1 cellular context compared by ENCODE assay signal in the genomic region with DNA sequence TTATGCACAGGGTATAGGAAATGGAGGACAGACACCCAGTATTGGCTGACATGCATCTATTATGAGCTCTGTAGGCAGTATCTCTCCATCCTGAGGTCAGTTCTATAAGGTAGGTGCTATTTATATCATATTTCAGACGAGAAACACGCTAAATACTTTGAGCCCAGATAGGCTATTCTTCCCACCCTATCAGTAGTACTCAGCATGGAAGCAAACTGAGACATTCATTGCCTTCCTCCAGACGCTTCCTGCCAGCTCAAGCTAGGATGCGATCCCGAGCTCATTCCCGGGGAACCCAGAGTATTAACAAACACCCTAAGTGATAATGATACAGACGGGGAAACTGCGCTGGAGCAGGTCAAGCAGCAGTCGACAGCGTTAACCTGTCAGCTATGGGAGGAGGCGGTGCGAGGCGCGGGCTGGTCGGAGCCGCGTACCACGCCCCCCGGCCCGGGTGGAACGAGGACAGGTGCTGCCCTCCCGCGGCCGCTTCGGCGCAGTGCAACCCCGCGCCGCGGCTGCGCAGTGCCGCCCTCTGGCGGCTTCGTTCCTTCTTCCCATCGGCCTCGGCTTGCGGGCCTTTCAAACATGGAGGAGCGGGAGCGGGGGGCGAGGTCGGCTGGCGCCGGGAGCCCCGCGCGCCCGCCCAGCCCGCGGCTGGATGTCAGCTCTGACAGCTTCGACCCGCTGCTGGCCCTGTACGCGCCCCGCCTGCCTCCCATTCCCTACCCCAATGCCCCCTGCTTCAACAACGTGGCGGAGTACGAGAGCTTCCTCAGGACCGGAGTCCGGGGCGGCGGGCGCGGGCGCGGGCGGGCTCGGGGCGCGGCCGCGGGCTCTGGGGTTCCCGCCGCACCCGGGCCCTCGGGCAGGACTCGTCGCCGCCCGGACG.
TF ChIP-seq lines count a peak whose summit lies in the region.

A gene (plus strand): TSS at position 550 of the 892 bp plus-strand sequence. CDS start 39 bp downstream, at position 589.

TF ChIP-seq in HepG2, 621 proteins besides CTCF, POLR2A, EP300 and RAD21 (continued from another document and continues in another):
- TF ChIP-seq ZNF761 (CRISPR knock-in tag; conservative IDR thresholded peaks at IDR 0.05) (no peak; the same call in 1 of the 2 replicates), SMAD9 (CRISPR knock-in tag; IDR thresholded peaks at IDR 0.05) (no peak), ZC3H13 (CRISPR knock-in tag; IDR thresholded peaks at IDR 0.05) (peak; percentile 58; the same call in 1 of the 2 replicates), ZNF468 (CRISPR knock-in tag; IDR thresholded peaks at IDR 0.05) (no peak), MAZ (IDR thresholded peaks at IDR 0.05; ENCODE audit: borderline replicate concordance, low read depth, low read length) (peak; percentile 55; the same call in 1 of the 2 replicates), MAZ (CRISPR knock-in tag; IDR thresholded peaks at IDR 0.05; ENCODE audit: low read depth) (no peak), RBAK (CRISPR knock-in tag; IDR thresholded peaks at IDR 0.05) (no peak), CREB1 (IDR thresholded peaks at IDR 0.05) (no peak), CREB1 (CRISPR knock-in tag; IDR thresholded peaks at IDR 0.05) (no peak), ZNF629 (CRISPR knock-in tag; conservative IDR thresholded peaks at IDR 0.05) (no peak), ZSCAN22 (CRISPR knock-in tag; IDR thresholded peaks at IDR 0.05) (no peak), RXRB (CRISPR knock-in tag; IDR thresholded peaks at IDR 0.05; ENCODE audit: borderline replicate concordance) (peak; percentile 45; the same call in 1 of the 2 replicates), ZNF17 (CRISPR knock-in tag; IDR thresholded peaks at IDR 0.05) (no peak), ELF1 (CRISPR knock-in tag; IDR thresholded peaks at IDR 0.05) (0 out of 2 replicates have a peak, but pooled peaks have one; percentile 25), HOXA3 (CRISPR knock-in tag; IDR thresholded peaks at IDR 0.05) (peak; percentile 72), SALL1 (CRISPR knock-in tag; IDR thresholded peaks at IDR 0.05) (peak; percentile 77), KDM5B (CRISPR knock-in tag; IDR thresholded peaks at IDR 0.05; ENCODE audit: borderline replicate concordance) (peak; percentile 69; the same call in 1 of the 2 replicates), ZSCAN9 (CRISPR knock-in tag; IDR thresholded peaks at IDR 0.05; ENCODE audit: borderline replicate concordance) (peak; percentile 51; the same call in 1 of the 2 replicates), CCAR2 (optimal IDR thresholded peaks at IDR 0.05; ENCODE audit: low read depth, low read length) (no peak), JUNB (CRISPR knock-in tag; IDR thresholded peaks at IDR 0.05; ENCODE audit: borderline replicate concordance) (no peak), PRMT3 (CRISPR knock-in tag; IDR thresholded peaks at IDR 0.05; ENCODE audit: borderline replicate concordance, low read depth) (no peak), KAT8 (CRISPR knock-in tag; IDR thresholded peaks at IDR 0.05) (peak; percentile 40; the same call in 1 of the 2 replicates), RNF2 (conservative IDR thresholded peaks at IDR 0.05; ENCODE audit: low read depth) (no peak), ARNTL (CRISPR knock-in tag; IDR thresholded peaks at IDR 0.05) (no peak), MTA3 (CRISPR knock-in tag; IDR thresholded peaks at IDR 0.05) (no peak), NFKBIZ (CRISPR knock-in tag; IDR thresholded peaks at IDR 0.05) (no peak), KDM2A (CRISPR knock-in tag; IDR thresholded peaks at IDR 0.05; ENCODE audit: borderline replicate concordance, low read depth) (peak; percentile 98), ZC3H4 (CRISPR knock-in tag; IDR thresholded peaks at IDR 0.05; ENCODE audit: borderline replicate concordance) (no peak), ZNF382 (CRISPR knock-in tag; IDR thresholded peaks at IDR 0.05; ENCODE audit: borderline replicate concordance) (no peak), ZNF616 (CRISPR knock-in tag; IDR thresholded peaks at IDR 0.05; ENCODE audit: low read depth) (no peak), ZFY (CRISPR knock-in tag; IDR thresholded peaks at IDR 0.05) (peak; percentile 77), ZNF788 (CRISPR knock-in tag; IDR thresholded peaks at IDR 0.05; ENCODE audit: borderline replicate concordance) (peak; percentile 71; the same call in 1 of the 2 replicates), ZNF530 (CRISPR knock-in tag; IDR thresholded peaks at IDR 0.05; ENCODE audit: low read depth) (no peak), ZNF780A (CRISPR knock-in tag; IDR thresholded peaks at IDR 0.05) (no peak), ZNF282 (IDR thresholded peaks at IDR 0.05; ENCODE audit: partially characterized antibody) (no peak), ZNF44 (CRISPR knock-in tag; IDR thresholded peaks at IDR 0.05) (no peak), CBX2 (IDR thresholded peaks at IDR 0.05; ENCODE audit: low read depth, low read length) (no peak), CBX2 (CRISPR knock-in tag; IDR thresholded peaks at IDR 0.05; ENCODE audit: low read depth) (no peak), ZNF333 (CRISPR knock-in tag; IDR thresholded peaks at IDR 0.05; ENCODE audit: borderline replicate concordance) (no peak), ZNF768 (CRISPR knock-in tag; IDR thresholded peaks at IDR 0.05) (peak; percentile 65; the same call in 1 of the 2 replicates), MIER3 (CRISPR knock-in tag; IDR thresholded peaks at IDR 0.05; ENCODE audit: borderline replicate concordance) (0 out of 2 replicates have a peak, but pooled peaks have one; percentile 58), HOXA5 (CRISPR knock-in tag; IDR thresholded peaks at IDR 0.05) (no peak), TBX2 (CRISPR knock-in tag; IDR thresholded peaks at IDR 0.05; ENCODE audit: borderline replicate concordance) (peak; percentile 56; the same call in 1 of the 2 replicates)
- TF ChIP-seq, protein P1, sequence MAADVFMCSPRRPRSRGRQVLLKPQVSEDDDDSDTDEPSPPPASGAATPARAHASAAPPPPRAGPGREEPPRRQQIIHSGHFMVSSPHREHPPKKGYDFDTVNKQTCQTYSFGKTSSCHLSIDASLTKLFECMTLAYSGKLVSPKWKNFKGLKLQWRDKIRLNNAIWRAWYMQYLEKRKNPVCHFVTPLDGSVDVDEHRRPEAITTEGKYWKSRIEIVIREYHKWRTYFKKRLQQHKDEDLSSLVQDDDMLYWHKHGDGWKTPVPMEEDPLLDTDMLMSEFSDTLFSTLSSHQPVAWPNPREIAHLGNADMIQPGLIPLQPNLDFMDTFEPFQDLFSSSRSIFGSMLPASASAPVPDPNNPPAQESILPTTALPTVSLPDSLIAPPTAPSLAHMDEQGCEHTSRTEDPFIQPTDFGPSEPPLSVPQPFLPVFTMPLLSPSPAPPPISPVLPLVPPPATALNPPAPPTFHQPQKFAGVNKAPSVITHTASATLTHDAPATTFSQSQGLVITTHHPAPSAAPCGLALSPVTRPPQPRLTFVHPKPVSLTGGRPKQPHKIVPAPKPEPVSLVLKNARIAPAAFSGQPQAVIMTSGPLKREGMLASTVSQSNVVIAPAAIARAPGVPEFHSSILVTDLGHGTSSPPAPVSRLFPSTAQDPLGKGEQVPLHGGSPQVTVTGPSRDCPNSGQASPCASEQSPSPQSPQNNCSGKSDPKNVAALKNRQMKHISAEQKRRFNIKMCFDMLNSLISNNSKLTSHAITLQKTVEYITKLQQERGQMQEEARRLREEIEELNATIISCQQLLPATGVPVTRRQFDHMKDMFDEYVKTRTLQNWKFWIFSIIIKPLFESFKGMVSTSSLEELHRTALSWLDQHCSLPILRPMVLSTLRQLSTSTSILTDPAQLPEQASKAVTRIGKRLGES (CRISPR knock-in tag; IDR thresholded peaks at IDR 0.05; ENCODE audit: borderline replicate concordance): 0 out of 2 replicates have a peak, but pooled peaks have one; percentile 47
- TF ChIP-seq, protein P2, sequence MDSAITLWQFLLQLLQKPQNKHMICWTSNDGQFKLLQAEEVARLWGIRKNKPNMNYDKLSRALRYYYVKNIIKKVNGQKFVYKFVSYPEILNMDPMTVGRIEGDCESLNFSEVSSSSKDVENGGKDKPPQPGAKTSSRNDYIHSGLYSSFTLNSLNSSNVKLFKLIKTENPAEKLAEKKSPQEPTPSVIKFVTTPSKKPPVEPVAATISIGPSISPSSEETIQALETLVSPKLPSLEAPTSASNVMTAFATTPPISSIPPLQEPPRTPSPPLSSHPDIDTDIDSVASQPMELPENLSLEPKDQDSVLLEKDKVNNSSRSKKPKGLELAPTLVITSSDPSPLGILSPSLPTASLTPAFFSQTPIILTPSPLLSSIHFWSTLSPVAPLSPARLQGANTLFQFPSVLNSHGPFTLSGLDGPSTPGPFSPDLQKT (CRISPR knock-in tag; IDR thresholded peaks at IDR 0.05; ENCODE audit: borderline replicate concordance): no peak
- TF ChIP-seq, protein P3, sequence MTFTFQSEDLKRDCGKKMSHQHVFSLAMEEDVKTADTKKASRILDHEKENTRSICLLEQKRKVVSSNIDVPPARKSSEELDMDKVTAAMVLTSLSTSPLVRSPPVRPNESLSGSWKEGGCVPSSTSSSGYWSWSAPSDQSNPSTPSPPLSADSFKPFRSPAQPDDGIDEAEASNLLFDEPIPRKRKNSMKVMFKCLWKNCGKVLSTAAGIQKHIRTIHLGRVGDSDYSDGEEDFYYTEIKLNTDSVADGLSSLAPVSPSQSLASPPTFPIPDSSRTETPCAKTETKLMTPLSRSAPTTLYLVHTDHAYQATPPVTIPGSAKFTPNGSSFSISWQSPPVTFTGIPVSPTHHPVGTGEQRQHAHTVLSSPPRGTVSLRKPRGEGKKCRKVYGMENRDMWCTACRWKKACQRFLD (CRISPR knock-in tag; IDR thresholded peaks at IDR 0.05; ENCODE audit: borderline replicate concordance): no peak
- TF ChIP-seq, protein P4, sequence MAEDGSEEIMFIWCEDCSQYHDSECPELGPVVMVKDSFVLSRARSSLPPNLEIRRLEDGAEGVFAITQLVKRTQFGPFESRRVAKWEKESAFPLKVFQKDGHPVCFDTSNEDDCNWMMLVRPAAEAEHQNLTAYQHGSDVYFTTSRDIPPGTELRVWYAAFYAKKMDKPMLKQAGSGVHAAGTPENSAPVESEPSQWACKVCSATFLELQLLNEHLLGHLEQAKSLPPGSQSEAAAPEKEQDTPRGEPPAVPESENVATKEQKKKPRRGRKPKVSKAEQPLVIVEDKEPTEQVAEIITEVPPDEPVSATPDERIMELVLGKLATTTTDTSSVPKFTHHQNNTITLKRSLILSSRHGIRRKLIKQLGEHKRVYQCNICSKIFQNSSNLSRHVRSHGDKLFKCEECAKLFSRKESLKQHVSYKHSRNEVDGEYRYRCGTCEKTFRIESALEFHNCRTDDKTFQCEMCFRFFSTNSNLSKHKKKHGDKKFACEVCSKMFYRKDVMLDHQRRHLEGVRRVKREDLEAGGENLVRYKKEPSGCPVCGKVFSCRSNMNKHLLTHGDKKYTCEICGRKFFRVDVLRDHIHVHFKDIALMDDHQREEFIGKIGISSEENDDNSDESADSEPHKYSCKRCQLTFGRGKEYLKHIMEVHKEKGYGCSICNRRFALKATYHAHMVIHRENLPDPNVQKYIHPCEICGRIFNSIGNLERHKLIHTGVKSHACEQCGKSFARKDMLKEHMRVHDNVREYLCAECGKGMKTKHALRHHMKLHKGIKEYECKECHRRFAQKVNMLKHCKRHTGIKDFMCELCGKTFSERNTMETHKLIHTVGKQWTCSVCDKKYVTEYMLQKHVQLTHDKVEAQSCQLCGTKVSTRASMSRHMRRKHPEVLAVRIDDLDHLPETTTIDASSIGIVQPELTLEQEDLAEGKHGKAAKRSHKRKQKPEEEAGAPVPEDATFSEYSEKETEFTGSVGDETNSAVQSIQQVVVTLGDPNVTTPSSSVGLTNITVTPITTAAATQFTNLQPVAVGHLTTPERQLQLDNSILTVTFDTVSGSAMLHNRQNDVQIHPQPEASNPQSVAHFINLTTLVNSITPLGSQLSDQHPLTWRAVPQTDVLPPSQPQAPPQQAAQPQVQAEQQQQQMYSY (CRISPR knock-in tag; IDR thresholded peaks at IDR 0.05): no peak
- TF ChIP-seq, protein P5, sequence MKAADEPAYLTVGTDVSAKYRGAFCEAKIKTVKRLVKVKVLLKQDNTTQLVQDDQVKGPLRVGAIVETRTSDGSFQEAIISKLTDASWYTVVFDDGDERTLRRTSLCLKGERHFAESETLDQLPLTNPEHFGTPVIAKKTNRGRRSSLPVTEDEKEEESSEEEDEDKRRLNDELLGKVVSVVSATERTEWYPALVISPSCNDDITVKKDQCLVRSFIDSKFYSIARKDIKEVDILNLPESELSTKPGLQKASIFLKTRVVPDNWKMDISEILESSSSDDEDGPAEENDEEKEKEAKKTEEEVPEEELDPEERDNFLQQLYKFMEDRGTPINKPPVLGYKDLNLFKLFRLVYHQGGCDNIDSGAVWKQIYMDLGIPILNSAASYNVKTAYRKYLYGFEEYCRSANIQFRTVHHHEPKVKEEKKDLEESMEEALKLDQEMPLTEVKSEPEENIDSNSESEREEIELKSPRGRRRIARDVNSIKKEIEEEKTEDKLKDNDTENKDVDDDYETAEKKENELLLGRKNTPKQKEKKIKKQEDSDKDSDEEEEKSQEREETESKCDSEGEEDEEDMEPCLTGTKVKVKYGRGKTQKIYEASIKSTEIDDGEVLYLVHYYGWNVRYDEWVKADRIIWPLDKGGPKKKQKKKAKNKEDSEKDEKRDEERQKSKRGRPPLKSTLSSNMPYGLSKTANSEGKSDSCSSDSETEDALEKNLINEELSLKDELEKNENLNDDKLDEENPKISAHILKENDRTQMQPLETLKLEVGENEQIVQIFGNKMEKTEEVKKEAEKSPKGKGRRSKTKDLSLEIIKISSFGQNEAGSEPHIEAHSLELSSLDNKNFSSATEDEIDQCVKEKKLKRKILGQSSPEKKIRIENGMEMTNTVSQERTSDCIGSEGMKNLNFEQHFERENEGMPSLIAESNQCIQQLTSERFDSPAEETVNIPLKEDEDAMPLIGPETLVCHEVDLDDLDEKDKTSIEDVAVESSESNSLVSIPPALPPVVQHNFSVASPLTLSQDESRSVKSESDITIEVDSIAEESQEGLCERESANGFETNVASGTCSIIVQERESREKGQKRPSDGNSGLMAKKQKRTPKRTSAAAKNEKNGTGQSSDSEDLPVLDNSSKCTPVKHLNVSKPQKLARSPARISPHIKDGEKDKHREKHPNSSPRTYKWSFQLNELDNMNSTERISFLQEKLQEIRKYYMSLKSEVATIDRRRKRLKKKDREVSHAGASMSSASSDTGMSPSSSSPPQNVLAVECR (CRISPR knock-in tag; IDR thresholded peaks at IDR 0.05; ENCODE audit: borderline replicate concordance): peak; percentile 85
- TF ChIP-seq, protein P6, sequence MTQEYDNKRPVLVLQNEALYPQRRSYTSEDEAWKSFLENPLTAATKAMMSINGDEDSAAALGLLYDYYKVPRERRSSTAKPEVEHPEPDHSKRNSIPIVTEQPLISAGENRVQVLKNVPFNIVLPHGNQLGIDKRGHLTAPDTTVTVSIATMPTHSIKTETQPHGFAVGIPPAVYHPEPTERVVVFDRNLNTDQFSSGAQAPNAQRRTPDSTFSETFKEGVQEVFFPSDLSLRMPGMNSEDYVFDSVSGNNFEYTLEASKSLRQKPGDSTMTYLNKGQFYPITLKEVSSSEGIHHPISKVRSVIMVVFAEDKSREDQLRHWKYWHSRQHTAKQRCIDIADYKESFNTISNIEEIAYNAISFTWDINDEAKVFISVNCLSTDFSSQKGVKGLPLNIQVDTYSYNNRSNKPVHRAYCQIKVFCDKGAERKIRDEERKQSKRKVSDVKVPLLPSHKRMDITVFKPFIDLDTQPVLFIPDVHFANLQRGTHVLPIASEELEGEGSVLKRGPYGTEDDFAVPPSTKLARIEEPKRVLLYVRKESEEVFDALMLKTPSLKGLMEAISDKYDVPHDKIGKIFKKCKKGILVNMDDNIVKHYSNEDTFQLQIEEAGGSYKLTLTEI (CRISPR knock-in tag; conservative IDR thresholded peaks at IDR 0.05): no peak
